29 cellular contexts compared by ENCODE assay signal in genomic region chr7:50775826-50776225, GRCh38.
"Had no signal": no experiment of that assay in that cellular context is flagged by ENCODE, and none has a peak within 500 bp of the region (broad histone marks: within the 10 kb centered on the region; RNA-seq: fewer than 3 reads in every experiment).

No MANE protein-coding gene starts in this region.

- DNase-seq: activated CD4-positive, alpha-beta T cell treated with anti-CD3 and anti-CD28 coated beads, Interleukin-2, amount 50 U/mL, for 1 hour; activated CD4-positive, CD25-positive, alpha-beta regulatory T cell treated with anti-CD3 and anti-CD28 coated beads, Interleukin-2, amount 50 U/mL, for 72 hours; activated CD8-positive, alpha-beta T cell treated with anti-CD3 and anti-CD28 coated beads for 36 hours; activated naive CD4-positive, alpha-beta T cell treated with Interleukin-2 at 50 U/mL for 16 hours; activated T-cell treated with anti-CD3 and anti-CD28 coated beads, Interleukin-2, amount 50 U/mL, for 48 hours; cerebellar nuclear complex; dorsolateral prefrontal cortex; effector memory CD4-positive, alpha-beta T cell; erythroblast; foreskin fibroblast; head of caudate nucleus; kidney glomerular epithelial cell; lower lobe of right lung; mesenchymal stem cell; naive thymus-derived CD8-positive, alpha-beta T cell; posterior cingulate gyrus; right cardiac atrium; spleen; stimulated activated naive CD4-positive, alpha-beta T cell; T-cell had no signal

- H3K36me3 ChIP-seq: ascending aorta, cardiac muscle cell, lower lobe of right lung, spleen, tibial nerve had no signal

- H3K9me3 Mint-ChIP-seq: activated T-helper 2 cell treated with anti-CD3 and anti-CD28 coated beads, Interferon-gamma antibody, Interleukin-2, Interleukin-4, amounts not matched to agents 10 μg/mL and 5 μg/mL and 100 μg/mL, durations not matched to agents 14 hours and 24 hours and 36 hours; T-helper 2 cell treated with Interferon-gamma antibody and Interleukin-4, amounts not matched to agents 5 μg/mL and 100 μg/mL, for 36 hours had no signal

- H3K27ac Mint-ChIP-seq: activated CD8-positive, alpha-beta T cell treated with anti-CD3 and anti-CD28 coated beads for 36 hours; activated naive CD8-positive, alpha-beta T cell; activated T-helper 2 cell treated with anti-CD3 and anti-CD28 coated beads, Interferon-gamma antibody, Interleukin-2, Interleukin-4, amounts not matched to agents 10 μg/mL and 5 μg/mL and 100 μg/mL, durations not matched to agents 14 hours and 24 hours and 36 hours; brain; naive thymus-derived CD8-positive, alpha-beta T cell; T-cell; T-helper 2 cell treated with Interferon-gamma antibody and Interleukin-4, amounts not matched to agents 5 μg/mL and 100 μg/mL, for 36 hours had no signal

- H3K27ac ChIP-seq: ascending aorta, cardiac muscle cell, coronary artery, dorsolateral prefrontal cortex, lower lobe of right lung, tibial nerve had no signal

- H3K4me3 Mint-ChIP-seq: activated CD8-positive, alpha-beta T cell treated with anti-CD3 and anti-CD28 coated beads for 36 hours; activated naive CD8-positive, alpha-beta T cell; brain; naive thymus-derived CD8-positive, alpha-beta T cell; T-cell; T-helper 2 cell treated with Interferon-gamma antibody and Interleukin-4, amounts not matched to agents 5 μg/mL and 100 μg/mL, for 36 hours had no signal

- H3K4me3 ChIP-seq: ascending aorta, cardiac muscle cell, coronary artery, dorsolateral prefrontal cortex, lower lobe of right lung, spleen, tibial nerve had no signal

- H3K27me3 ChIP-seq: ascending aorta, cardiac muscle cell, dorsolateral prefrontal cortex, spleen, tibial nerve had no signal

- H3K27me3 Mint-ChIP-seq: activated naive CD8-positive, alpha-beta T cell; brain had no signal

- ATAC-seq: activated CD8-positive, alpha-beta T cell treated with anti-CD3 and anti-CD28 coated beads for 36 hours; left lobe of liver; lower lobe of right lung; naive thymus-derived CD8-positive, alpha-beta T cell; T-cell had no signal

- H3K9me3 ChIP-seq: ascending aorta, lower lobe of right lung, spleen, tibial nerve had no signal
